Comparison of ENCODE assay signal across 2 cellular contexts in genomic region chr19:4058696-4059492, GRCh38.
A peak's percentile ranks its signal among the peaks of the same experiment; 100 is the strongest.
TF ChIP-seq lines count a peak whose summit lies in the region.

No MANE protein-coding gene starts in this region.

TF ChIP-seq in HCT116, 20 proteins besides CTCF, POLR2A, EP300 and RAD21:
- TF ChIP-seq REST (IDR thresholded peaks at IDR 0.05; ENCODE audit: low read depth) (no peak), EZH2phosphoT487 (IDR thresholded peaks at IDR 0.05; ENCODE audit: borderline replicate concordance) (no peak), ELF1 (IDR thresholded peaks at IDR 0.05; ENCODE audit: borderline replicate concordance, low read depth) (no peak), MAX (IDR thresholded peaks at IDR 0.05) (no peak), EGR1 (IDR thresholded peaks at IDR 0.05; ENCODE audit: low read depth) (no peak), ZNF274 (IDR thresholded peaks at IDR 0.05; ENCODE audit: low read depth, low read length) (no peak), SRF (IDR thresholded peaks at IDR 0.05; ENCODE audit: low read depth) (no peak), POLR2AphosphoS5 (IDR thresholded peaks at IDR 0.05; ENCODE audit: low read depth, low read length) (no peak), JUND (IDR thresholded peaks at IDR 0.05) (no peak), SIN3A (IDR thresholded peaks at IDR 0.05; ENCODE audit: low read depth) (no peak), EZH2 (IDR thresholded peaks at IDR 0.05) (no peak)

TF ChIP-seq in K562, 482 proteins besides CTCF, POLR2A, EP300 and RAD21:
- TF ChIP-seq PRDM10 (IDR thresholded peaks at IDR 0.05; ENCODE audit: partially characterized antibody) = peak; percentile 67
- TF ChIP-seq MCM2 (IDR thresholded peaks at IDR 0.05; ENCODE audit: low read depth) = no peak
- TF ChIP-seq USF2 (CRISPR knock-in tag; IDR thresholded peaks at IDR 0.05) = no peak
- peak; percentile 62 for TF ChIP-seq ZFX (CRISPR knock-in tag; IDR thresholded peaks at IDR 0.05)
- TF ChIP-seq ELF2 (CRISPR knock-in tag; IDR thresholded peaks at IDR 0.05) = no peak
- peak; percentile 64 for TF ChIP-seq RBFOX2 (IDR thresholded peaks at IDR 0.05; ENCODE audit: low read depth, low read length)
- TF ChIP-seq FIP1L1 (IDR thresholded peaks at IDR 0.05; ENCODE audit: low read depth, low read length, poor library complexity, severe bottlenecking) = peak; percentile 24
- no peak for TF ChIP-seq CUX1 (CRISPR knock-in tag; IDR thresholded peaks at IDR 0.05)
- 0 out of 2 replicates have a peak, but pooled peaks have one; percentile 15 for TF ChIP-seq HNRNPL (IDR thresholded peaks at IDR 0.05; ENCODE audit: low read depth, low read length)
- TF ChIP-seq FOXP4 (CRISPR knock-in tag; IDR thresholded peaks at IDR 0.05; ENCODE audit: borderline replicate concordance) = 0 out of 2 replicates have a peak, but pooled peaks have one; percentile 39
- TF ChIP-seq MAFK (IDR thresholded peaks at IDR 0.05; ENCODE audit: low read length) = no peak
- TF ChIP-seq POLR2G (IDR thresholded peaks at IDR 0.05; ENCODE audit: low read depth, low read length) = peak; percentile 60
- TF ChIP-seq MYNN (IDR thresholded peaks at IDR 0.05) = 0 out of 2 replicates have a peak, but pooled peaks have one; percentile 17
- no peak for TF ChIP-seq MYNN (CRISPR knock-in tag; IDR thresholded peaks at IDR 0.05)
- 0 out of 2 replicates have a peak, but pooled peaks have one; percentile 15 for TF ChIP-seq ZNF740 (CRISPR knock-in tag; IDR thresholded peaks at IDR 0.05)
- no peak for TF ChIP-seq ZNF740 (tag; IDR thresholded peaks at IDR 0.05)
